In the genomic region with DNA sequence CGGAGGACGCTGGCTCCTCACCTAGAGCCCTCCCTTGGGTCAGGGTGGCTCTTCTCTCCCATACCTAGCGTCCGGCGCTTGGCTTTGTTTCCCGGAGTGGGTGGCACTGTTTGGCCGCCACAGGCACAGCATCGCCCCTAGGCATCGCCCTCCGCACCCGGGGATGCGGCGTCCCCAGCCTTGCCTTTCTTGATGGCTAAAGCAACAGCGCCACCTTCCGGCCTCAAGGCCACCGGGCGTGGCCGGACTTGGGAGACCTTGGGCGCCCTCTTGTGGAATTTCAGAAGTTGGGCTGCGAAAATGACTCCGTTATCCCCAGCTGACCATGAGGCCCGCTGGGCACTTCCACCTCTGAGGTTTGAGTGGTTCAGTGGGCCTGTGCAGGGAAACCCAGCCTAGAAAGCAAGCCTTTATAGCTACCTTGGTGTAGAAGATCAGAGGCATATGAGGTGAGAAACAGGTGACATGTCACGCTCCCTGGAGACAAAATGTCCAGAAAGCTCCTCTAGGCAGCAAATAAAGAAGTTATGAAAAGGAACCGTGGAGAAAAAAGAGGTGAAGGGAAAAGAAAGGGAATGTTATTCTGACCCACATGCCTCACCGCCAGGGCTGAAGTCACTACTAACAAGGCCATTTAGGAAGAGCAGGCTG, we compare ENCODE assay signal across 1 cellular context.
A peak's percentile ranks its signal among the peaks of the same experiment; 100 is the strongest.
TF ChIP-seq lines count a peak whose summit lies in the region.

No MANE protein-coding gene starts in this region.

TF ChIP-seq in H1, 55 proteins besides CTCF, POLR2A, EP300 and RAD21:
- TF ChIP-seq SIN3A (conservative IDR thresholded peaks at IDR 0.05 in 1 of 2, IDR thresholded peaks at IDR 0.05 in 1 of 2; ENCODE audit: low read depth in 1 of 2, low read length in 2 of 2): peak in 1 of 2 experiments; percentile 74; a peak in 1 of 4 replicates
- no peak for TF ChIP-seq CEBPB (IDR thresholded peaks at IDR 0.05; ENCODE audit: low read depth, low read length)
- no peak for TF ChIP-seq CBX8 (IDR thresholded peaks at IDR 0.05; ENCODE audit: borderline replicate concordance, low read depth, low read length)
- TF ChIP-seq, protein P1, sequence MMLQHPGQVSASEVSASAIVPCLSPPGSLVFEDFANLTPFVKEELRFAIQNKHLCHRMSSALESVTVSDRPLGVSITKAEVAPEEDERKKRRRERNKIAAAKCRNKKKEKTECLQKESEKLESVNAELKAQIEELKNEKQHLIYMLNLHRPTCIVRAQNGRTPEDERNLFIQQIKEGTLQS (IDR thresholded peaks at IDR 0.05; ENCODE audit: insufficient read depth, low read depth, low read length): peak; percentile 74
- TF ChIP-seq SAP30 (IDR thresholded peaks at IDR 0.05; ENCODE audit: insufficient read depth, insufficient replicate concordance, low read length): no peak
- no peak for TF ChIP-seq GABPA (IDR thresholded peaks at IDR 0.05; ENCODE audit: borderline replicate concordance, insufficient read depth, low read length)
- TF ChIP-seq POLR2AphosphoS5 (IDR thresholded peaks at IDR 0.05; ENCODE audit: low read depth, low read length): no peak
- 0 out of 2 replicates have a peak, but pooled peaks have one; percentile 16 for TF ChIP-seq CHD2 (IDR thresholded peaks at IDR 0.05; ENCODE audit: low read length)
- TF ChIP-seq TBP (IDR thresholded peaks at IDR 0.05; ENCODE audit: low read depth, low read length): peak; percentile 49; the same call in 1 of the 2 replicates
- no peak for TF ChIP-seq SIRT6 (IDR thresholded peaks at IDR 0.05; ENCODE audit: low read length)
- no peak for TF ChIP-seq KDM4A (IDR thresholded peaks at IDR 0.05; ENCODE audit: low read depth, low read length, severe bottlenecking)
- TF ChIP-seq KDM1A (IDR thresholded peaks at IDR 0.05; ENCODE audit: borderline replicate concordance, low read length): peak; percentile 19; the same call in 1 of the 2 replicates
- TF ChIP-seq BRCA1 (IDR thresholded peaks at IDR 0.05; ENCODE audit: low read depth, low read length): peak; percentile 52; the same call in 1 of the 2 replicates
- TF ChIP-seq SP4 (IDR thresholded peaks at IDR 0.05; ENCODE audit: low read length): 0 out of 2 replicates have a peak, but pooled peaks have one; percentile 72
- no peak for TF ChIP-seq RNF2 (IDR thresholded peaks at IDR 0.05; ENCODE audit: borderline replicate concordance, low read depth, low read length, missing control alignments, poor library complexity, severe bottlenecking)
- TF ChIP-seq BCL11A (IDR thresholded peaks at IDR 0.05; ENCODE audit: low read depth in 2 of 2, low read length in 2 of 2): no peak
- TF ChIP-seq EZH2 (IDR thresholded peaks at IDR 0.05; ENCODE audit: low read depth, low read length, severe bottlenecking): no peak
- TF ChIP-seq, protein P2, sequence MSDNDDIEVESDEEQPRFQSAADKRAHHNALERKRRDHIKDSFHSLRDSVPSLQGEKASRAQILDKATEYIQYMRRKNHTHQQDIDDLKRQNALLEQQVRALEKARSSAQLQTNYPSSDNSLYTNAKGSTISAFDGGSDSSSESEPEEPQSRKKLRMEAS (IDR thresholded peaks at IDR 0.05): peak; percentile 61
- TF ChIP-seq KDM5A (IDR thresholded peaks at IDR 0.05; ENCODE audit: low read length): no peak
- TF ChIP-seq YY1 (IDR thresholded peaks at IDR 0.05; ENCODE audit: low read depth, low read length): peak; percentile 70
- peak; percentile 74 for TF ChIP-seq TAF7 (optimal IDR thresholded peaks at IDR 0.05; ENCODE audit: borderline replicate concordance, low read depth, low read length)
- TF ChIP-seq, protein P3, sequence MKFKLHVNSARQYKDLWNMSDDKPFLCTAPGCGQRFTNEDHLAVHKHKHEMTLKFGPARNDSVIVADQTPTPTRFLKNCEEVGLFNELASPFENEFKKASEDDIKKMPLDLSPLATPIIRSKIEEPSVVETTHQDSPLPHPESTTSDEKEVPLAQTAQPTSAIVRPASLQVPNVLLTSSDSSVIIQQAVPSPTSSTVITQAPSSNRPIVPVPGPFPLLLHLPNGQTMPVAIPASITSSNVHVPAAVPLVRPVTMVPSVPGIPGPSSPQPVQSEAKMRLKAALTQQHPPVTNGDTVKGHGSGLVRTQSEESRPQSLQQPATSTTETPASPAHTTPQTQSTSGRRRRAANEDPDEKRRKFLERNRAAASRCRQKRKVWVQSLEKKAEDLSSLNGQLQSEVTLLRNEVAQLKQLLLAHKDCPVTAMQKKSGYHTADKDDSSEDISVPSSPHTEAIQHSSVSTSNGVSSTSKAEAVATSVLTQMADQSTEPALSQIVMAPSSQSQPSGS (IDR thresholded peaks at IDR 0.05; ENCODE audit: low read length): 0 out of 2 replicates have a peak, but pooled peaks have one; percentile 46
- TF ChIP-seq CTBP2 (IDR thresholded peaks at IDR 0.05; ENCODE audit: borderline replicate concordance, insufficient read depth, insufficient read length, low read length): peak; percentile 87
- TF ChIP-seq TEAD4 (IDR thresholded peaks at IDR 0.05; ENCODE audit: low read depth, low read length): peak; percentile 68; the same call in 1 of the 2 replicates
- TF ChIP-seq NRF1 (IDR thresholded peaks at IDR 0.05; ENCODE audit: low read depth, low read length): no peak
- peak; percentile 74; the same call in 1 of the 2 replicates for TF ChIP-seq JUND (IDR thresholded peaks at IDR 0.05; ENCODE audit: low read length)
- no peak for TF ChIP-seq CHD1 (IDR thresholded peaks at IDR 0.05; ENCODE audit: low read depth, low read length)
- no peak for TF ChIP-seq TCF12 (IDR thresholded peaks at IDR 0.05; ENCODE audit: low read depth, low read length)
TF ChIP-seq in H1: peak in this region for 14.
